19 cellular contexts compared by ENCODE assay signal in genomic region chr3:103308921-103309320, GRCh38.
DNase-seq lines count a peak whose midpoint lies in the region; ATAC-seq, FAIRE-seq and TF ChIP-seq lines count a peak whose summit lies in the region.
"Had no signal": no experiment of that assay in that cellular context is flagged by ENCODE, and none has a peak within 500 bp of the region (broad histone marks: within the 10 kb centered on the region; RNA-seq: fewer than 3 reads in every experiment).

No MANE protein-coding gene starts in this region.

- BruUV-seq in GM12878 (replicated peaks; lab: Mats Ljungman, UMichigan), result no TSS peak

- TF ChIP-seq EP300 in GM12878 (IDR thresholded peaks at IDR 0.05; ENCODE audit: borderline replicate concordance in 1 of 2, control insufficient read depth in 1 of 2, low read depth in 2 of 2, low read length in 2 of 2), result no peak

- no peaks in the 10 kb centered on the region for H3K27me3 Mint-ChIP-seq in neural progenitor cell (ENCODE audit: insufficient read depth, low read depth)
- H3K27me3 Mint-ChIP-seq: CD4-positive, alpha-beta T cell had no signal

- 0% methylated on average over 1 of the region's 1 CpG for WGBS in GM12878 (ENCODE audit: insufficient coverage, insufficient replicate concordance, low lambda C conversion rate, missing lambda C conversion rate)

- H3K9me3 ChIP-seq in GM12878 (replicated peaks; ENCODE audit: control insufficient read depth, insufficient read depth, low read length) (no peaks in the 10 kb centered on the region), neural progenitor cell (ENCODE audit: low read depth) (no peaks in the 10 kb centered on the region)
- H3K9me3 ChIP-seq: A549, colonic mucosa, prostate gland had no signal

- no peaks in the 10 kb centered on the region for H3K36me3 ChIP-seq in GM12878 (ENCODE audit: control insufficient read depth in 2 of 2, insufficient read depth in 2 of 2, low read length in 1 of 2)
- no peaks in the 10 kb centered on the region for H3K36me3 ChIP-seq in neural progenitor cell
- H3K36me3 ChIP-seq: colonic mucosa, prostate gland had no signal

- intact Hi-C loops in GM12878 (cut with micrococcal nuclease; ENCODE audit: unreplicated experiment), result no loop called here

- DNase-seq in NCI-H1436 (lab: John Stamatoyannopoulos, UW), result peak; percentile 9
- DNase-seq in NCI-H1436 treated with DMSO at 0.1 percent for 48 hours (lab: John Stamatoyannopoulos, UW), result no peak
- DNase-seq in HT-29 (ENCODE audit: low spot score), result peak; percentile 10
- no peak for DNase-seq in GM12878 (ENCODE audit: low read depth, low spot score)
- peak; percentile 36 for DNase-seq in neural progenitor cell (ENCODE audit: low spot score)
- no peak for DNase-seq in NOMO-1 (lab: John Stamatoyannopoulos, UW; ENCODE audit: unreplicated experiment in 2 of 2)
- DNase-seq in medulla oblongata (ENCODE audit: extremely low spot score), result no peak
- no peak for DNase-seq in glomerular visceral epithelial cell (ENCODE audit: extremely low spot score)
- DNase-seq: activated CD4-positive, CD25-positive, alpha-beta regulatory T cell; activated effector memory CD4-positive, alpha-beta T cell treated with anti-CD3 and anti-CD28 coated beads, Interleukin-2, amount 50 U/mL, for 16 hours; anterior cingulate cortex; CD4-positive, alpha-beta T cell; colonic mucosa; head of caudate nucleus; NCI-H1092; NCI-H446 had no signal

- no peaks in the 10 kb centered on the region for H3K4me1 Mint-ChIP-seq in neural progenitor cell

- H3K9ac ChIP-seq in GM12878 (ENCODE audit: control insufficient read depth, insufficient read depth, low read length) (no peak overlapping the region), neural progenitor cell (no peak overlapping the region)

- in situ Hi-C loops in GM12878 (cut with MboI), result no loop called here

- no peaks in the 10 kb centered on the region for H3K36me3 Mint-ChIP-seq in neural progenitor cell

- CTCF ChIA-PET in GM12878 (lab: Yijun Ruan, JAX), result no interaction called here

- no peaks in the 10 kb centered on the region for H3F3A ChIP-seq in neural progenitor cell (ENCODE audit: low read depth)

- H4K20me1 ChIP-seq in GM12878 (ENCODE audit: control insufficient read depth, insufficient read depth) (no peaks in the 10 kb centered on the region), neural progenitor cell (ENCODE audit: low read depth) (no peaks in the 10 kb centered on the region)

- TF ChIP-seq RAD21 in GM12878 (IDR thresholded peaks at IDR 0.05; ENCODE audit: insufficient read depth, low read depth, low read length), result no peak

- peak; percentile 30; the same call in 1 of the 3 replicates for ATAC-seq in GM12878
- ATAC-seq: A549 had no signal

- H3K27me3 ChIP-seq in GM12878 (replicated peaks in 1 of 2; ENCODE audit: control insufficient read depth in 2 of 2, insufficient read depth in 2 of 2, low read length in 1 of 2) (no peaks in the 10 kb centered on the region), neural progenitor cell (no peaks in the 10 kb centered on the region)
- H3K27me3 ChIP-seq: colonic mucosa had no signal

- H3K4me2 ChIP-seq in GM12878 (ENCODE audit: control insufficient read depth, insufficient read depth) (no peak overlapping the region), neural progenitor cell (no peak overlapping the region)
- H3K4me2 ChIP-seq: A549 had no signal

- no peak for FAIRE-seq in GM12878 (lab: Jason Lieb, UNC)
- FAIRE-seq: A549 had no signal

- no peaks in the 10 kb centered on the region for H3K4me1 ChIP-seq in GM12878 (ENCODE audit: control insufficient read depth, insufficient read depth, low read length)
- H3K4me1 ChIP-seq in neural progenitor cell, result no peaks in the 10 kb centered on the region
- H3K4me1 ChIP-seq: A549, colonic mucosa, prostate gland had no signal

- TF ChIP-seq CTCF in GM12878 (IDR thresholded peaks at IDR 0.05 in 2 of 3, conservative IDR thresholded peaks at IDR 0.05 in 1 of 3; ENCODE audit: control insufficient read depth in 2 of 3, extremely low read depth in 1 of 3, insufficient read depth in 1 of 3, low read depth in 3 of 3, low read length in 3 of 3), result 0 out of 6 replicates have a peak, but pooled peaks of 1 of the 3 experiments have one; percentile 17
- peak; percentile 55 for TF ChIP-seq CTCF in neural progenitor cell (IDR thresholded peaks at IDR 0.05)

- no peak overlapping the region for H3K27ac ChIP-seq in GM12878 (ENCODE audit: control insufficient read depth, insufficient read depth)
- no peak overlapping the region for H3K27ac ChIP-seq in neural progenitor cell
- H3K27ac ChIP-seq: A549, colonic mucosa, epithelial cell of prostate, prostate gland had no signal

- no peaks in the 10 kb centered on the region for H3K9me3 Mint-ChIP-seq in neural progenitor cell
- H3K9me3 Mint-ChIP-seq: CD4-positive, alpha-beta T cell had no signal

- no peak overlapping the region for H3K4me3 Mint-ChIP-seq in neural progenitor cell
- H3K4me3 Mint-ChIP-seq: CD4-positive, alpha-beta T cell had no signal

- POLR2A ChIA-PET in GM12878 (lab: Charles Lee), result no interaction called here

- no peak for TF ChIP-seq POLR2A in GM12878 (IDR thresholded peaks at IDR 0.05; ENCODE audit: low read depth, low read length)

- H3K4me3 ChIP-seq in GM12878 (no peak overlapping the region), neural progenitor cell (no peak overlapping the region)
- H3K4me3 ChIP-seq: A549, colonic mucosa, prostate gland had no signal

- SMC1A ChIA-PET in GM12878 (lab: Charles Lee; ENCODE audit: uncharacterized antibody, unreplicated experiment), result no interaction called here

- H2AFZ ChIP-seq in GM12878 (ENCODE audit: control insufficient read depth, low read depth, low read length) (no peak overlapping the region), neural progenitor cell (replicated peaks) (peak overlapping the region; percentile 53)

- RAD21 ChIA-PET in GM12878 (lab: Charles Lee; ENCODE audit: unreplicated experiment), result no interaction called here

- H3K79me2 ChIP-seq in GM12878 (ENCODE audit: control insufficient read depth, insufficient read depth, low read length), result no peaks in the 10 kb centered on the region
- H3K79me2 ChIP-seq in neural progenitor cell (ENCODE audit: low read depth), result no peaks in the 10 kb centered on the region

- no peak overlapping the region for H3K27ac Mint-ChIP-seq in neural progenitor cell
- H3K27ac Mint-ChIP-seq: CD4-positive, alpha-beta T cell had no signal

TF ChIP-seq in GM12878, 131 proteins besides CTCF, POLR2A, EP300 and RAD21:
- TF ChIP-seq MYB (IDR thresholded peaks at IDR 0.05; ENCODE audit: borderline replicate concordance, low read depth, low read length), result no peak
- TF ChIP-seq ASH2L (IDR thresholded peaks at IDR 0.05; ENCODE audit: borderline replicate concordance, low read depth), result no peak
- no peak for TF ChIP-seq SRF (IDR thresholded peaks at IDR 0.05; ENCODE audit: low read depth in 2 of 2, low read length in 2 of 2)
- TF ChIP-seq, protein P1, sequence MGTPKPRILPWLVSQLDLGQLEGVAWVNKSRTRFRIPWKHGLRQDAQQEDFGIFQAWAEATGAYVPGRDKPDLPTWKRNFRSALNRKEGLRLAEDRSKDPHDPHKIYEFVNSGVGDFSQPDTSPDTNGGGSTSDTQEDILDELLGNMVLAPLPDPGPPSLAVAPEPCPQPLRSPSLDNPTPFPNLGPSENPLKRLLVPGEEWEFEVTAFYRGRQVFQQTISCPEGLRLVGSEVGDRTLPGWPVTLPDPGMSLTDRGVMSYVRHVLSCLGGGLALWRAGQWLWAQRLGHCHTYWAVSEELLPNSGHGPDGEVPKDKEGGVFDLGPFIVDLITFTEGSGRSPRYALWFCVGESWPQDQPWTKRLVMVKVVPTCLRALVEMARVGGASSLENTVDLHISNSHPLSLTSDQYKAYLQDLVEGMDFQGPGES (IDR thresholded peaks at IDR 0.05), result no peak

Comparison
In these comparisons a context has a peak if more than half of its experiments do, and no peak if none do; other contexts are left out.
1. DNase-seq: peak in NCI-H1436 (single experiment), HT-29 (single experiment) and neural progenitor cell (single experiment); none in NCI-H1436 treated with DMSO at 0.1 percent for 48 hours (single experiment), GM12878 (single experiment), NOMO-1 (0 of 2), medulla oblongata (single experiment) and glomerular visceral epithelial cell (single experiment).